In genomic region chr10:119103687-119104652, GRCh38 we compare ENCODE assay signal across 8 cellular contexts.
DNase-seq lines count a peak whose midpoint lies in the region; ATAC-seq and TF ChIP-seq lines count a peak whose summit lies in the region.

TSS of gene DENND10 (plus strand) at chr10:119104113. CDS start at chr10:119104143, 30 bp downstream.

- ATAC-seq in GM19372 (IDR thresholded peaks at IDR 0.05; ENCODE audit: low read depth, unreplicated experiment) (peak; percentile 82), HG03520 (IDR thresholded peaks at IDR 0.05; ENCODE audit: unreplicated experiment) (peak; percentile 86)

- peaks cover 19% of the 10 kb centered on the region for H3K27me3 Mint-ChIP-seq in activated naive CD4-positive, alpha-beta T cell treated with anti-CD3 and anti-CD28 coated beads, Interleukin-2, amount 10 ng/mL, durations not matched to agents 7 days and 5 days

- no peaks in the 10 kb centered on the region for H3K9me3 Mint-ChIP-seq in activated naive CD4-positive, alpha-beta T cell treated with anti-CD3 and anti-CD28 coated beads, Interleukin-2, amount 10 ng/mL, durations not matched to agents 7 days and 5 days

- peaks cover 46% of the 10 kb centered on the region for H3K4me1 Mint-ChIP-seq in activated naive CD4-positive, alpha-beta T cell treated with anti-CD3 and anti-CD28 coated beads, Interleukin-2, amount 10 ng/mL, durations not matched to agents 7 days and 5 days

- peak; percentile 96 for TF ChIP-seq POLR2A in Raji (IDR thresholded peaks at IDR 0.05; ENCODE audit: insufficient read depth, low read depth, low read length)

- peaks cover 10% of the 10 kb centered on the region for H3K36me3 Mint-ChIP-seq in activated naive CD4-positive, alpha-beta T cell treated with anti-CD3 and anti-CD28 coated beads, Interleukin-2, amount 10 ng/mL, durations not matched to agents 7 days and 5 days

- H3K27ac Mint-ChIP-seq in activated naive CD4-positive, alpha-beta T cell treated with anti-CD3 and anti-CD28 coated beads, Interleukin-2, amount 10 ng/mL, durations not matched to agents 7 days and 5 days: peak within 1 kb of the TSS; percentile 74

- CTCF ChIA-PET in activated naive CD4-positive, alpha-beta T cell treated with anti-CD3 and anti-CD28 coated beads, Interleukin-2, amount 10 ng/mL, durations not matched to agents 7 days and 5 days (lab: Charles Lee): interaction anchor here (1.0 to 2.3 kb wide), 3 partner anchors 28 to 95 kb away, joined by 3 to 10 read pairs (median 7); no protein-coding TSS in a partner anchor

- H3K27ac ChIP-seq in substantia nigra (ENCODE audit: low read depth, low read length, poor library complexity, severe bottlenecking): peak within 1 kb of the TSS; percentile 63

- DNase-seq in CMK (ENCODE audit: low read depth): peak; percentile 49
- peak; percentile 77 for DNase-seq in activated naive CD4-positive, alpha-beta T cell treated with anti-CD3 and anti-CD28 coated beads, Interleukin-2, amount 10 ng/mL, durations not matched to agents 7 days and 5 days
- DNase-seq in germinal center (ENCODE audit: low spot score): peak; percentile 97
- DNase-seq in non-pigmented ciliary epithelial cell (ENCODE audit: low read depth): peak; percentile 15
- peak; percentile 49 to 96 (median 84) for DNase-seq in substantia nigra (lab: John Stamatoyannopoulos, UW)

- H3K4me3 Mint-ChIP-seq in activated naive CD4-positive, alpha-beta T cell treated with anti-CD3 and anti-CD28 coated beads, Interleukin-2, amount 10 ng/mL, durations not matched to agents 7 days and 5 days: peak within 1 kb of the TSS; percentile 78

Comparison
In these comparisons a context has a peak if more than half of its experiments do, and no peak if none do; other contexts are left out.
1. Peak in every context shown above with its lines: DNase-seq, ATAC-seq and H3K27ac ChIP-seq.
2. DNase-seq: peak in every context shown above with its lines; median percentile 97 in germinal center; 84 in substantia nigra; 77 in activated naive CD4-positive, alpha-beta T cell treated with anti-CD3 and anti-CD28 coated beads, Interleukin-2, amount 10 ng/mL, durations not matched to agents 7 days and 5 days; 49 in CMK; 15 in non-pigmented ciliary epithelial cell.